17 cellular contexts compared by ENCODE assay signal in the genomic region with DNA sequence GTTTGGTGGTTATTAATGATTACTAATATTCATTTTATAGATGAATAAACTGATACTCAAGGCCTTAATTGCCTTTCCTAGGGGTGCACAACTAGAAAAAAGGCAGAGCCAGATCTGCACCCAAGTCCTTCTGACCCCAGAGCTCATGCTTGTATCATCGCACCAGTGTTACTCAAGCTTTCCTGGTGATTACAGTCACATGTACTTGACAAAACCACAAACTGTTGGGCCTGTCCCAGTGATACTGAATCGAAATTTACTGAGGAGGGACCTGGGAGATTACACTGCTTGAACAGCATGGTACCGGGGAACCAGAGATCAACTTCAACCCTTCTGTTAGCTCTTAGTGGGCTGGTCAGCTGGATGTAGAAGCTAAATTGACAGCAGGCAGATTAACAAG. TPM values are rescaled to one million over a fixed set of nuclear protein-coding genes. Genes with fewer than 3 reads are reported as not detected.
DNase-seq lines count a peak whose midpoint lies in the region; ATAC-seq and TF ChIP-seq lines count a peak whose summit lies in the region.
"Had no signal": no experiment of that assay in that cellular context is flagged by ENCODE, and none has a peak within 500 bp of the region (broad histone marks: within the 10 kb centered on the region; RNA-seq: fewer than 3 reads in every experiment).

No MANE protein-coding gene starts in this region.

- ATAC-seq in activated CD4-positive, alpha-beta T cell treated with anti-CD3 and anti-CD28 coated beads for 36 hours: peak; percentile 76
- ATAC-seq in GM21786 (IDR thresholded peaks at IDR 0.05; ENCODE audit: unreplicated experiment): no peak
- ATAC-seq: WTC11 had no signal

- H2BK5ac ChIP-seq in mesenchymal stem cell (ENCODE audit: low read depth, low read length, poor library complexity, severe bottlenecking): no peak overlapping the region

- no peak overlapping the region for H3K14ac ChIP-seq in mesenchymal stem cell (ENCODE audit: low read length in 2 of 2)

- H3K36me3 Mint-ChIP-seq in activated CD4-positive, alpha-beta T cell treated with anti-CD3 and anti-CD28 coated beads for 36 hours (ENCODE audit: low read depth): peaks cover 4% of the 10 kb centered on the region

- no peak overlapping the region for H3K23ac ChIP-seq in mesenchymal stem cell (ENCODE audit: low read length in 2 of 2)

- peak; percentile 30 for DNase-seq in activated CD4-positive, alpha-beta T cell treated with anti-CD3 and anti-CD28 coated beads for 36 hours
- no peak for DNase-seq in activated CD4-positive, alpha-beta T cell treated with anti-CD3 and anti-CD28 coated beads, Interleukin-2, amount 50 U/mL, for 4 hours
- DNase-seq in amniotic epithelial cell (ENCODE audit: low read depth): peak; percentile 69
- peak; percentile 52 for DNase-seq in mesenchymal stem cell
- DNase-seq in superior temporal gyrus (ENCODE audit: extremely low spot score): no peak
- no peak for DNase-seq in effector CD4-positive, alpha-beta T cell
- DNase-seq: activated T-cell treated with anti-CD3 and anti-CD28 coated beads, Interleukin-2, amount 50 U/mL, for 1 hour; DMS 273 treated with DMSO at 0.1 percent for 48 hours; esophagus squamous epithelium; midbrain; NCI-H2029; NCI-H774 had no signal

- no peaks in the 10 kb centered on the region for H3F3A ChIP-seq in Loucy (ENCODE audit: low read depth)

- H2BK12ac ChIP-seq in mesenchymal stem cell (ENCODE audit: low read length in 2 of 2): no peak overlapping the region

- H2BK15ac ChIP-seq in mesenchymal stem cell (ENCODE audit: low read depth, poor library complexity, severe bottlenecking): no peak overlapping the region

- TF ChIP-seq CTCF in Loucy (conservative IDR thresholded peaks at IDR 0.05; ENCODE audit: low read length): no peak

- intact Hi-C loops in activated CD4-positive, alpha-beta T cell treated with anti-CD3 and anti-CD28 coated beads for 36 hours (cut with DNase I, micrococcal nuclease): loop anchor here in 1 of 2 experiments (10.0 kb wide), 1 partner anchor 366 kb away; a partner anchor contains a TSS

- H3K36me3 ChIP-seq in Loucy (ENCODE audit: insufficient read depth, low read length) (no peaks in the 10 kb centered on the region), mesenchymal stem cell (ENCODE audit: control insufficient read depth in 1 of 2, insufficient read depth in 2 of 2, low read depth in 1 of 2, low read length in 2 of 2) (peaks cover 19 to 21% of the 10 kb centered on the region in 2 experiments)

- WGBS in mesenchymal stem cell: 78% methylated on average over 3 of the region's 3 CpGs

- no peak overlapping the region for H4K8ac ChIP-seq in mesenchymal stem cell (ENCODE audit: low read length)

- H3K9me3 ChIP-seq in Loucy (ENCODE audit: insufficient read depth, low read depth, low read length) (no peaks in the 10 kb centered on the region), mesenchymal stem cell (ENCODE audit: control insufficient read depth, low read length) (no peaks in the 10 kb centered on the region)
- H3K9me3 ChIP-seq: esophagus squamous epithelium had no signal

- H3K79me1 ChIP-seq in mesenchymal stem cell (replicated peaks; ENCODE audit: low read length, poor library complexity, severe bottlenecking): peaks cover 6% of the 10 kb centered on the region

- no peak overlapping the region for H3K18ac ChIP-seq in mesenchymal stem cell (ENCODE audit: low read depth in 1 of 2, low read length in 2 of 2)

- H3K27me3 ChIP-seq in Loucy (ENCODE audit: insufficient read depth, low read length, poor library complexity, severe bottlenecking) (no peaks in the 10 kb centered on the region), mesenchymal stem cell (ENCODE audit: control insufficient read depth in 1 of 2, insufficient read depth in 1 of 2, low read length in 2 of 2) (no peaks in the 10 kb centered on the region)
- H3K27me3 ChIP-seq: esophagus squamous epithelium had no signal

- H3K4me1 ChIP-seq in Loucy (ENCODE audit: insufficient read depth, low read length, poor library complexity, severe bottlenecking): peaks cover 8% of the 10 kb centered on the region
- peaks cover 1% of the 10 kb centered on the region for H3K4me1 ChIP-seq in mesenchymal stem cell (ENCODE audit: control insufficient read depth, insufficient read depth, low read depth, low read length)
- H3K4me1 ChIP-seq: parathyroid adenoma had no signal

- no peak overlapping the region for H2AK5ac ChIP-seq in mesenchymal stem cell (ENCODE audit: low read length, severe bottlenecking)

- no peak overlapping the region for H3K27ac ChIP-seq in mesenchymal stem cell (ENCODE audit: low read length, poor library complexity, severe bottlenecking)
- H3K27ac ChIP-seq: esophagus squamous epithelium, parathyroid adenoma, SK-N-MC had no signal

- H3K9ac ChIP-seq in Loucy (ENCODE audit: low read depth, low read length, poor library complexity, severe bottlenecking) (peak overlapping the region; percentile 30), mesenchymal stem cell (ENCODE audit: low read length) (peak overlapping the region; percentile 58)
- H3K9ac ChIP-seq: parathyroid adenoma had no signal

- no peak overlapping the region for H3K4ac ChIP-seq in mesenchymal stem cell (ENCODE audit: low read depth in 1 of 2, low read length in 2 of 2)

- no peaks in the 10 kb centered on the region for H3K79me2 ChIP-seq in Loucy (ENCODE audit: insufficient read depth, low read length)
- H3K79me2 ChIP-seq: parathyroid adenoma had no signal

- H3K9me2 ChIP-seq in Loucy (replicated peaks; ENCODE audit: low read depth, low read length): no peaks in the 10 kb centered on the region

- H3K9me3 Mint-ChIP-seq in activated CD4-positive, alpha-beta T cell treated with anti-CD3 and anti-CD28 coated beads for 36 hours (ENCODE audit: low read depth): no peaks in the 10 kb centered on the region
- H3K9me3 Mint-ChIP-seq: WTC11 had no signal

- CTCF ChIA-PET in activated CD4-positive, alpha-beta T cell treated with anti-CD3 and anti-CD28 coated beads for 36 hours (lab: Charles Lee): interaction anchor here (1.4 to 3.3 kb wide), 4 partner anchors 8 to 674 kb away, joined by 4 to 32 read pairs (median 8); no protein-coding TSS in a partner anchor

- H4K20me1 ChIP-seq in Loucy (ENCODE audit: insufficient read depth, low read length, poor library complexity, severe bottlenecking): no peaks in the 10 kb centered on the region

- H3K4me3 ChIP-seq in Loucy (ENCODE audit: low read length, poor library complexity, severe bottlenecking): no peak overlapping the region
- no peak overlapping the region for H3K4me3 ChIP-seq in mesenchymal stem cell (ENCODE audit: insufficient read depth in 1 of 2, low read depth in 1 of 2, low read length in 2 of 2)
- H3K4me3 ChIP-seq: esophagus squamous epithelium, SK-N-MC had no signal

- no peak overlapping the region for H3K27ac Mint-ChIP-seq in activated CD4-positive, alpha-beta T cell treated with anti-CD3 and anti-CD28 coated beads for 36 hours
- H3K27ac Mint-ChIP-seq: WTC11 had no signal

- POLR2A ChIA-PET in activated CD4-positive, alpha-beta T cell treated with anti-CD3 and anti-CD28 coated beads for 36 hours (lab: Charles Lee): interaction anchor here (0.5 kb wide), 1 partner anchor 732 kb away, joined by 3 read pairs; no protein-coding TSS in a partner anchor

- peaks cover 31% of the 10 kb centered on the region for H3K4me1 Mint-ChIP-seq in activated CD4-positive, alpha-beta T cell treated with anti-CD3 and anti-CD28 coated beads for 36 hours

- no peak overlapping the region for H2BK120ac ChIP-seq in mesenchymal stem cell (ENCODE audit: low read depth, low read length)

- H2AFZ ChIP-seq in Loucy (ENCODE audit: low read length): no peak overlapping the region
- H2AFZ ChIP-seq in mesenchymal stem cell (ENCODE audit: low read depth, low read length): no peak overlapping the region
- H2AFZ ChIP-seq: parathyroid adenoma had no signal

- H4K91ac ChIP-seq in mesenchymal stem cell (ENCODE audit: low read length): no peak overlapping the region

- no peak overlapping the region for H3K4me3 Mint-ChIP-seq in activated CD4-positive, alpha-beta T cell treated with anti-CD3 and anti-CD28 coated beads for 36 hours
- H3K4me3 Mint-ChIP-seq: WTC11 had no signal

- no peak overlapping the region for H3K4me2 ChIP-seq in Loucy (ENCODE audit: low read depth, low read length, poor library complexity, severe bottlenecking)
- H3K4me2 ChIP-seq in mesenchymal stem cell (ENCODE audit: low read length, poor library complexity, severe bottlenecking): no peak overlapping the region

- H3K27me3 Mint-ChIP-seq in activated CD4-positive, alpha-beta T cell treated with anti-CD3 and anti-CD28 coated beads for 36 hours: no peaks in the 10 kb centered on the region

RNA-seq across cellular contexts. Expression of a gene that starts 33.7 kb away (rescaled TPM):
- total RNA-seq in activated CD4-positive, alpha-beta T cell treated with anti-CD3 and anti-CD28 coated beads for 36 hours: 10 to 100 TPM; 33.9 to 37.0 TPM
- 11.9 TPM for polyA plus RNA-seq in mesenchymal stem cell (2013, experiment 1 of 2)
- polyA plus RNA-seq in mesenchymal stem cell (2013, experiment 2 of 2): 12.3 TPM

RNA-seq across cellular contexts. Expression of a gene that starts 34.0 kb away (rescaled TPM):
- 1 to 10 TPM in 1 of 2 experiments, under 1 TPM in 1; 0.83 to 1.3 TPM for total RNA-seq in activated CD4-positive, alpha-beta T cell treated with anti-CD3 and anti-CD28 coated beads for 36 hours
- 0.40 TPM for polyA plus RNA-seq in mesenchymal stem cell (2013, experiment 1 of 2)
- polyA plus RNA-seq in mesenchymal stem cell (2013, experiment 2 of 2): 0.42 TPM

Comparison
In these comparisons a context has a peak if more than half of its experiments do, and no peak if none do; other contexts are left out.
1. DNase-seq: peak in activated CD4-positive, alpha-beta T cell treated with anti-CD3 and anti-CD28 coated beads for 36 hours (single experiment), amniotic epithelial cell (single experiment) and mesenchymal stem cell (single experiment); none in activated CD4-positive, alpha-beta T cell treated with anti-CD3 and anti-CD28 coated beads, Interleukin-2, amount 50 U/mL, for 4 hours (0 of 2), superior temporal gyrus (single experiment) and effector CD4-positive, alpha-beta T cell (single experiment).